ENCODE assay signal across 20 cellular contexts in genomic region chr1:200958597-200958996, GRCh38.
"Had no signal": no experiment of that assay in that cellular context is flagged by ENCODE, and none has a peak within 500 bp of the region (broad histone marks: within the 10 kb centered on the region; RNA-seq: fewer than 3 reads in every experiment).

No MANE protein-coding gene starts in this region.

- H3K4me1 ChIP-seq: esophagus muscularis mucosa, gastrocnemius medialis, heart right ventricle, psoas muscle, right lobe of liver, testis had no signal

- H3K4me3 ChIP-seq: esophagus muscularis mucosa, gastrocnemius medialis, heart right ventricle, mucosa of descending colon, psoas muscle, right lobe of liver, testis, tibial nerve had no signal

- H3K27me3 ChIP-seq: gastrocnemius medialis, neutrophil, right lobe of liver, testis, tibial nerve had no signal

- ATAC-seq: effector memory CD8-positive, alpha-beta T cell; gastrocnemius medialis; heart right ventricle; left lobe of liver; mucosa of descending colon; naive thymus-derived CD8-positive, alpha-beta T cell; psoas muscle; right lobe of liver; stimulated activated naive B cell treated with anti-CD40 and anti-IgM and Interleukin-4, amounts not matched to agents 10 μg/mL and 1 μg/mL and 100 μg/mL, for 72 hours; stimulated activated naive CD8-positive, alpha-beta T cell treated with anti-CD3 and anti-CD28 coated beads, Interleukin-15, amount 100 ng/mL, for 72 hours had no signal

- DNase-seq: effector memory CD8-positive, alpha-beta T cell; gastrocnemius medialis; heart right ventricle; mammary epithelial cell; mucosa of descending colon; naive thymus-derived CD8-positive, alpha-beta T cell; retina; stimulated activated CD4-positive, alpha-beta T cell treated with anti-CD3 and anti-CD28 coated beads, Interleukin-2, amount 100 ng/mL, for 24 hours; stimulated activated CD4-positive, alpha-beta T cell treated with anti-CD3 and anti-CD28 coated beads, Interleukin-4, amount 100 ng/mL, for 4 hours; stimulated activated naive B cell treated with anti-CD40 and anti-IgM and Interleukin-4, amounts not matched to agents 10 μg/mL and 1 μg/mL and 100 μg/mL, for 72 hours; stimulated activated naive CD8-positive, alpha-beta T cell treated with anti-CD3 and anti-CD28 coated beads, Interleukin-15, amount 100 ng/mL, for 72 hours; testis had no signal

- H3K36me3 ChIP-seq: esophagus muscularis mucosa, gastrocnemius medialis, heart right ventricle, neutrophil, right lobe of liver, tibial nerve had no signal

- H3K27ac ChIP-seq: epithelial cell of prostate, esophagus muscularis mucosa, gastrocnemius medialis, heart right ventricle, neutrophil, psoas muscle, right lobe of liver, testis, tibial nerve had no signal

- FAIRE-seq: islet of Langerhans had no signal

- H3K9me3 ChIP-seq: esophagus muscularis mucosa, gastrocnemius medialis, heart right ventricle, mucosa of descending colon, neutrophil, psoas muscle, right lobe of liver, testis, tibial nerve had no signal
